Comparison of ENCODE assay signal across 11 cellular contexts in the genomic region with DNA sequence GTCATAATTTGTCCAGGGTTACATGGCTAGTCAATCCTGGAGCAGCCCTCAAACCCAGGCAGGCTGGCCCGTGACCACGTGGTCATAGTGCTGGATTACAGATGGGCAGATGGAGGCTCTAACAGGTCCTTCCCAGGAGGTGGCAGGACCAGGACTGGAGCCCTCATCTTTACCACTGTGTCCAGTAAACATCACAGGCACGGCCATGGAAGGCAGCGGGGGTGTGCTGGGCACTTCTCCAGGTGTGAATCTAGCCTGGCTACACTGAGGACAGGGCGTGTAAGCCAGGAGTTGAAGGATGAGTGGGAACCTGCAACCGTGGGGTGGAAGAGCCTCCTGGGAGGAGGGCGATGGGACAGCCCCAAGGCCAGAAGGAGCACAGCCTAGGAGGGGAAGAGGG. TPM values are rescaled to one million over a fixed set of nuclear protein-coding genes. Genes with fewer than 3 reads are reported as not detected.
DNase-seq lines count a peak whose midpoint lies in the region; ATAC-seq, FAIRE-seq and TF ChIP-seq lines count a peak whose summit lies in the region.
"Had no signal": no experiment of that assay in that cellular context is flagged by ENCODE, and none has a peak within 500 bp of the region (broad histone marks: within the 10 kb centered on the region; RNA-seq: fewer than 3 reads in every experiment).

No MANE protein-coding gene starts in this region.

- H3K4me1 ChIP-seq in BLaER1, result peaks cover 77% of the 10 kb centered on the region

- intact Hi-C loops in lower leg skin (cut with DNase I; ENCODE audit: low total_unique reads), result no loop called here

- WGBS in lower leg skin, 2 donors, result 53 to 66% methylated on average over 7 of the region's 7 CpGs

- H3K4me3 ChIP-seq in BLaER1 (no peak overlapping the region), fibroblast of the aortic adventitia (ENCODE audit: low read depth, low read length) (peak overlapping the region; percentile 25), lower leg skin (ENCODE audit: low read depth, poor library complexity, severe bottlenecking) (no peak overlapping the region)

- no peaks in the 10 kb centered on the region for H3K27me3 ChIP-seq in BLaER1

- TF ChIP-seq CTCF in fibroblast of the aortic adventitia (IDR thresholded peaks at IDR 0.05; ENCODE audit: insufficient read depth, low read length) (no peak), lower leg skin (IDR thresholded peaks at IDR 0.05) (no peak)

- 0 out of 2 replicates have a peak overlapping the region, but pooled peaks have one; percentile 2 for H3K9ac ChIP-seq in BLaER1
- H3K9ac ChIP-seq: parathyroid adenoma had no signal

- no peaks in the 10 kb centered on the region for H3K9me3 ChIP-seq in BLaER1

- H3K36me3 ChIP-seq in BLaER1, result peaks cover 56% of the 10 kb centered on the region

- H3K27ac ChIP-seq in BLaER1, result no peak overlapping the region
- H3K27ac ChIP-seq: parathyroid adenoma had no signal

- peak; percentile 54 for DNase-seq in NCI-H82 (lab: John Stamatoyannopoulos, UW)
- DNase-seq in fibroblast of the aortic adventitia (ENCODE audit: low read depth), result no peak
- no peak for DNase-seq in lower leg skin (ENCODE audit: low spot score in 2 of 2)
- no peak for DNase-seq in H54 (ENCODE audit: insufficient read length, low spot score)
- DNase-seq: anterior cingulate cortex; SHP77; stimulated activated CD4-positive, alpha-beta T cell treated with anti-CD3 and anti-CD28 coated beads, Interleukin-4, amount 100 ng/mL, for 24 hours had no signal

- TF ChIP-seq POLR2A in lower leg skin (IDR thresholded peaks at IDR 0.05), result no peak
- no peak for TF ChIP-seq POLR2A in H54 (IDR thresholded peaks at IDR 0.05; ENCODE audit: low read depth, low read length)

- H3K4me2 ChIP-seq in BLaER1, result no peak overlapping the region; the same call in 1 of the 2 replicates

- H4K20me1 ChIP-seq in BLaER1, result peaks cover 44% of the 10 kb centered on the region; the same call in 1 of the 2 replicates

- FAIRE-seq in H54 (lab: Jason Lieb, UNC), result no peak

- ATAC-seq in GM18502 (IDR thresholded peaks at IDR 0.05; ENCODE audit: poor library complexity, unreplicated experiment), result no peak
- ATAC-seq: activated CD4-positive, CD25-positive, alpha-beta regulatory T cell treated with anti-CD3 and anti-CD28 coated beads, Interleukin-2, amount 50 U/mL, for 24 hours had no signal

RNA-seq across cellular contexts. Expression of a gene that starts 6.1 kb away (rescaled TPM):
- total RNA-seq in fibroblast of the aortic adventitia (ENCODE audit: low replicate concordance) (35.3 and 36.1 TPM in 2 replicates), lower leg skin (10 to 100 TPM; 57.8 to 90.0 (median 59.0) TPM)

RNA-seq across cellular contexts. Expression of a gene that starts 20.2 kb away (rescaled TPM):
- total RNA-seq in fibroblast of the aortic adventitia (ENCODE audit: low replicate concordance) (18.2 and 30.4 TPM in 2 replicates), lower leg skin (10 to 100 TPM; 29.9 to 44.0 (median 36.9) TPM)

RNA-seq across cellular contexts. Expression of a gene that starts 26.8 kb away (rescaled TPM):
- total RNA-seq in fibroblast of the aortic adventitia (ENCODE audit: low replicate concordance) (0.90 and 1.1 TPM in 2 replicates), lower leg skin (under 1 TPM in 3 of 4 donors, not detected in 1; 0.23 to 0.30 (median 0.29) TPM)

RNA-seq across cellular contexts. Expression of a gene that starts 27.3 kb away (rescaled TPM):
- total RNA-seq in fibroblast of the aortic adventitia (ENCODE audit: low replicate concordance) (23.0 and 28.2 TPM in 2 replicates), lower leg skin (10 to 100 TPM in 3 of 4 donors, 1 to 10 TPM in 1; 4.3 to 18.4 (median 14.0) TPM)

RNA-seq across cellular contexts. Expression of a gene that starts 32.7 kb away (rescaled TPM):
- total RNA-seq in fibroblast of the aortic adventitia (ENCODE audit: low replicate concordance) (3.1 and 18.3 TPM in 2 replicates), lower leg skin (10 to 100 TPM; 31.4 to 42.0 (median 34.1) TPM)
